ENCODE assay signal across 14 cellular contexts in genomic region chr1:223827193-223827663, GRCh38. TPM values are rescaled to one million over a fixed set of nuclear protein-coding genes. Genes with fewer than 3 reads are reported as not detected.
A peak's percentile ranks its signal among the peaks of the same experiment; 100 is the strongest.
DNase-seq lines count a peak whose midpoint lies in the region; ATAC-seq, FAIRE-seq and TF ChIP-seq lines count a peak whose summit lies in the region.
"Had no signal": no experiment of that assay in that cellular context is flagged by ENCODE, and none has a peak within 500 bp of the region (broad histone marks: within the 10 kb centered on the region; RNA-seq: fewer than 3 reads in every experiment).

No MANE protein-coding gene starts in this region.

- H3K4me1 Mint-ChIP-seq in T-helper 17 cell: peaks cover 58% of the 10 kb centered on the region

- intact Hi-C loops in right lobe of liver (cut with DNase I) (no loop called here), HepG2 (cut with micrococcal nuclease; ENCODE audit: unreplicated experiment) (no loop called here), upper lobe of right lung (cut with DNase I) (no loop called here)

- CTCF ChIA-PET in HepG2 (lab: Yijun Ruan, JAX; ENCODE audit: low intra/inter-chr PET ratio, low total read pairs): no interaction called here

- H3K9me3 ChIP-seq in right lobe of liver: no peaks in the 10 kb centered on the region
- no peaks in the 10 kb centered on the region for H3K9me3 ChIP-seq in HepG2 (ENCODE audit: low read length)
- H3K9me3 ChIP-seq in T-helper 17 cell (ENCODE audit: control insufficient read depth, low read length, poor library complexity, severe bottlenecking): no peaks in the 10 kb centered on the region
- H3K9me3 ChIP-seq in upper lobe of right lung: no peaks in the 10 kb centered on the region
- H3K9me3 ChIP-seq: gastroesophageal sphincter, SJSA1 had no signal

- H3K4me1 ChIP-seq in right lobe of liver (peaks cover 0 to 13% (median 2%) of the 10 kb centered on the region in 4 donors), HepG2 (ENCODE audit: insufficient read depth, low read length) (peaks cover 10% of the 10 kb centered on the region; the same call in 1 of the 2 replicates), upper lobe of right lung (peaks cover 39% of the 10 kb centered on the region)

- no peak overlapping the region for H3K4me3 ChIP-seq in right lobe of liver
- no peak overlapping the region for H3K4me3 ChIP-seq in HepG2 (replicated peaks in 1 of 3; ENCODE audit: insufficient read depth in 1 of 3, low read depth in 2 of 3, low read length in 3 of 3)
- H3K4me3 ChIP-seq in upper lobe of right lung: no peak overlapping the region
- H3K4me3 ChIP-seq: gastroesophageal sphincter, SJSA1 had no signal

- H3K36me3 Mint-ChIP-seq in T-helper 17 cell (ENCODE audit: low read depth): peaks cover 3% of the 10 kb centered on the region

- H3K36me3 ChIP-seq in right lobe of liver (no peaks in the 10 kb centered on the region), HepG2 (replicated peaks in 1 of 2; ENCODE audit: control insufficient read depth in 1 of 2, insufficient read depth in 2 of 2, low read length in 2 of 2) (peaks cover 0 to 3% of the 10 kb centered on the region in 2 experiments; a peak in 1 of 5 replicates), upper lobe of right lung (no peaks in the 10 kb centered on the region)
- H3K36me3 ChIP-seq: gastroesophageal sphincter, SJSA1 had no signal

- TF ChIP-seq RAD21 in HepG2 (CRISPR knock-in tag; IDR thresholded peaks at IDR 0.05): no peak

- no peaks in the 10 kb centered on the region for H3K27me3 Mint-ChIP-seq in T-helper 17 cell
- H3K27me3 Mint-ChIP-seq: central memory CD8-positive, alpha-beta T cell had no signal

- H3K27ac Mint-ChIP-seq in T-helper 17 cell: no peak overlapping the region

- H3K79me2 ChIP-seq in HepG2 (ENCODE audit: insufficient read depth, low read length): peaks cover 63% of the 10 kb centered on the region

- TF ChIP-seq CTCF in right lobe of liver (IDR thresholded peaks at IDR 0.05) (no peak), HepG2 (CRISPR knock-in tag; IDR thresholded peaks at IDR 0.05) (no peak), upper lobe of right lung (IDR thresholded peaks at IDR 0.05) (no peak)

- POLR2A ChIA-PET in HepG2 (lab: Yijun Ruan, JAX): no interaction called here

- WGBS in right lobe of liver (ENCODE audit: insufficient coverage, low coverage, low lambda C conversion rate, missing lambda C conversion rate): 64% methylated on average over 3 of the region's 3 CpGs
- 97% methylated on average over 3 of the region's 3 CpGs for WGBS in HepG2 (ENCODE audit: low lambda C conversion rate)

- in situ Hi-C loops in HepG2 (cut with HindIII; ENCODE audit: extremely low pct_ligation_motif_present, low pct_unique_long_range_greater_than_20kb): no loop called here

- TF ChIP-seq POLR2A in right lobe of liver (IDR thresholded peaks at IDR 0.05): no peak
- no peak for TF ChIP-seq POLR2A in HepG2 (IDR thresholded peaks at IDR 0.05; ENCODE audit: insufficient read depth in 1 of 2, low read depth in 2 of 2, low read length in 2 of 2)

- H3K27ac ChIP-seq in right lobe of liver (no peak overlapping the region), HepG2 (ENCODE audit: extremely low read length, insufficient read depth, low read length) (no peak overlapping the region), upper lobe of right lung (no peak overlapping the region)
- H3K27ac ChIP-seq: gastroesophageal sphincter, SJSA1 had no signal

- H3K27me3 ChIP-seq in right lobe of liver (no peaks in the 10 kb centered on the region), HepG2 (ENCODE audit: control insufficient read depth in 1 of 2, insufficient read depth in 2 of 2, low read length in 2 of 2) (no peaks in the 10 kb centered on the region), upper lobe of right lung (no peaks in the 10 kb centered on the region)
- H3K27me3 ChIP-seq: gastroesophageal sphincter, SJSA1 had no signal

- no peak overlapping the region for H2AFZ ChIP-seq in HepG2 (ENCODE audit: low read length)

- TF ChIP-seq EP300 in HepG2 (IDR thresholded peaks at IDR 0.05; ENCODE audit: low read depth in 2 of 2, low read length in 2 of 2): no peak
- no peak for TF ChIP-seq EP300 in HepG2 (CRISPR knock-in tag; IDR thresholded peaks at IDR 0.05; ENCODE audit: borderline replicate concordance)

- BruUV-seq in HepG2 (replicated peaks; lab: Mats Ljungman, UMichigan): no TSS peak

- ATAC-seq in right lobe of liver: peak in 3 of 4 donors; percentile 14 to 37 (median 17)
- ATAC-seq in HepG2: no peak
- ATAC-seq in T-helper 17 cell: no peak
- ATAC-seq in upper lobe of right lung: peak; percentile 68
- no peak for ATAC-seq in GM18861 (IDR thresholded peaks at IDR 0.05; ENCODE audit: unreplicated experiment)
- ATAC-seq: gastroesophageal sphincter had no signal

- peak overlapping the region; percentile 34 for H3K4me3 Mint-ChIP-seq in T-helper 17 cell
- H3K4me3 Mint-ChIP-seq: central memory CD8-positive, alpha-beta T cell had no signal

- DNase-seq in right lobe of liver: no peak
- DNase-seq in HepG2 (ENCODE audit: low spot score): no peak
- no peak for DNase-seq in T-helper 17 cell
- peak; percentile 80 for DNase-seq in islet precursor cell
- no peak for DNase-seq in upper lobe of right lung
- DNase-seq in T1000 (lab: John Stamatoyannopoulos, UW): no peak
- no peak for DNase-seq in activated CD4-positive, alpha-beta T cell treated with anti-CD3 and anti-CD28 coated beads for 1 hour
- DNase-seq: Karpas-422, midbrain, NCI-H446 had no signal

- H3K4me2 ChIP-seq in HepG2 (ENCODE audit: low read depth, low read length): no peak overlapping the region

- no peaks in the 10 kb centered on the region for H4K20me1 ChIP-seq in HepG2 (ENCODE audit: insufficient read depth, low read length)

- H3K9ac ChIP-seq in HepG2 (ENCODE audit: insufficient read depth, low read depth, low read length): no peak overlapping the region

- FAIRE-seq in HepG2 (lab: Jason Lieb, UNC): no peak

TF ChIP-seq in HepG2, 621 proteins besides CTCF, POLR2A, EP300 and RAD21:
- no peak for TF ChIP-seq NRL (CRISPR knock-in tag; IDR thresholded peaks at IDR 0.05; ENCODE audit: borderline replicate concordance)
- no peak for TF ChIP-seq E2F5 (CRISPR knock-in tag; conservative IDR thresholded peaks at IDR 0.05)
- no peak for TF ChIP-seq GLMP (CRISPR knock-in tag; IDR thresholded peaks at IDR 0.05; ENCODE audit: borderline replicate concordance)
- TF ChIP-seq FOXK2 (IDR thresholded peaks at IDR 0.05): no peak
- no peak for TF ChIP-seq GPBP1L1 (CRISPR knock-in tag; IDR thresholded peaks at IDR 0.05)

RNA-seq across cellular contexts. Expression of gene TP53BP2, which starts 18.5 kb away (rescaled TPM):
- total RNA-seq in right lobe of liver: 10 to 100 TPM; 13.7 to 46.4 (median 19.0) TPM
- 14.0 and 15.0 TPM in 2 replicates for total RNA-seq in HepG2 (2016; rRNA removed; fragmentation: Illumina TruSeq; extraction: Trizol)
- total RNA-seq in HepG2 (2016; cell fraction: cytosol; rRNA removed; fragmentation: Illumina TruSeq; extraction: Trizol; ENCODE audit: low read depth): 6.3 and 7.0 TPM in 2 replicates
- total RNA-seq in HepG2 (2016; cell fraction: insoluble cytoplasmic fraction; rRNA removed; fragmentation: Illumina TruSeq; extraction: Trizol): 13.6 and 14.3 TPM in 2 replicates
- 6.1 TPM in 2 replicates for total RNA-seq in HepG2 (2016; cell fraction: membrane; rRNA removed; fragmentation: Illumina TruSeq; extraction: Trizol)
- total RNA-seq in HepG2 (2016; cell fraction: nucleus; rRNA removed; fragmentation: Illumina TruSeq; extraction: Trizol): 20.9 and 22.7 TPM in 2 replicates
- 8.3 and 10.0 TPM in 2 replicates for polyA plus RNA-seq in HepG2 (2011; rRNA removed)
- 5.0 and 6.9 TPM in 2 replicates for polyA plus RNA-seq in HepG2 (2011; cell fraction: cytosol; rRNA removed)
- polyA plus RNA-seq in HepG2 (2011; cell fraction: nucleus; rRNA removed): 8.2 and 8.4 TPM in 2 replicates
- polyA plus RNA-seq in HepG2 (2012): 8.0 and 8.5 TPM in 2 replicates
- polyA plus RNA-seq in HepG2 (2016; cell fraction: cytosol; fragmentation: Illumina TruSeq; extraction: Trizol; ENCODE audit: low read depth): 0.60 and 0.93 TPM in 2 replicates
- 15.4 and 16.4 TPM in 2 replicates for polyA plus RNA-seq in HepG2 (2016; cell fraction: insoluble cytoplasmic fraction; fragmentation: Illumina TruSeq; extraction: Trizol; ENCODE audit: low read depth)
- polyA plus RNA-seq in HepG2 (2016; cell fraction: membrane; fragmentation: Illumina TruSeq; extraction: Trizol; ENCODE audit: low read depth): 2.4 and 2.5 TPM in 2 replicates
- polyA plus RNA-seq in HepG2 (2016; cell fraction: nucleus; fragmentation: Illumina TruSeq; extraction: Trizol; ENCODE audit: insufficient read depth, low read depth): 17.1 and 18.0 TPM in 2 replicates
- polyA minus RNA-seq in HepG2 (2011; rRNA and poly(A)+ RNA removed; ENCODE audit: low replicate concordance): 27.0 and 42.8 TPM in 2 replicates
- polyA minus RNA-seq in HepG2 (2011; cell fraction: cytosol; rRNA and poly(A)+ RNA removed): 10.3 and 11.3 TPM in 2 replicates
- polyA minus RNA-seq in HepG2 (2011; cell fraction: nucleus; rRNA and poly(A)+ RNA removed): 55.9 and 63.6 TPM in 2 replicates
- 100 to 1,000 TPM in 1 of 2 donors, 10 to 100 TPM in 1; 97.6 to 136 TPM for total RNA-seq in T-helper 17 cell
- 64.4 TPM for total RNA-seq in upper lobe of right lung

Comparison
In these comparisons a context has a peak if more than half of its experiments do, and no peak if none do; other contexts are left out.
1. ATAC-seq: peak in right lobe of liver (3 of 4) and upper lobe of right lung (single experiment); none in HepG2 (single experiment), T-helper 17 cell (single experiment) and GM18861 (single experiment).